8 cellular contexts compared by ENCODE assay signal in the genomic region with DNA sequence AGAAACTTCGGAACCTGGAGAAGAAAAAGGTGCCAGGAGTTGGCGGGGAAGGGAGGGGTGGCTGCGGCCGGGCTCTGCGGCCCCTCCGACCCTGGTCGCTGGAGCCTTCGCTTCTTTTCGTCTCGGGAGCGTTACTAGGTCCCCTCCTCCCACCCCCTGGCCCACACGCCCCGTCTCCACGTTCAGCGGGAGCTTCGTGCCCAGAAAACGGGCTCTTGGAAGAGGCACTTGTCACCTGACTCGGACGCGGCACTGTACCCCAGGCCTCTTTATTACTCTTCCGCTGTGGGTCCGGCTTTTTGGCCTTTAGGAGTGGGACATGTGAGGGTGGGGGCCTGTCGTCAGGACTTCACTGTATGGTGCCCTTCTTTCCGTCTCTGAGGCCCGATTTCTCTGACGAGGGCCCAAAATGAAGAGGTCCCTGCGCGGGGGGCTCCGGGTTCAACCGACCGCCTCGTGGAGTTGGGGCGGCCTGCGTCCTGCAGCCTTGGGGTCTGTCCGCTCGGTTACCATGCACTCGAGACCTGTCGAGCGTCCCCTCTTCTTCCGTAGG. TPM values are rescaled to one million over a fixed set of nuclear protein-coding genes. Genes with fewer than 3 reads are reported as not detected.
DNase-seq lines count a peak whose midpoint lies in the region; ATAC-seq and TF ChIP-seq lines count a peak whose summit lies in the region.

No MANE protein-coding gene starts in this region.

- peaks cover 35 to 37% of the 10 kb centered on the region in 2 donors for H3K4me1 Mint-ChIP-seq in natural killer cell

- H3K36me3 Mint-ChIP-seq in natural killer cell, result no peaks in the 10 kb centered on the region

- 0% methylated on average over 24 to 25 of the region's 40 CpGs for WGBS in thyroid gland, 2 donors

- no peaks in the 10 kb centered on the region for H3K9me3 ChIP-seq in thyroid gland

- TF ChIP-seq CTCF in epithelial cell of esophagus (IDR thresholded peaks at IDR 0.05; ENCODE audit: insufficient read depth, low read depth, low read length, missing control alignments) (no peak), natural killer cell (IDR thresholded peaks at IDR 0.05) (no peak), thyroid gland (IDR thresholded peaks at IDR 0.05) (no peak)

- no peaks in the 10 kb centered on the region for H3K27me3 Mint-ChIP-seq in natural killer cell (ENCODE audit: low read depth in 2 of 2)

- peak overlapping the region; percentile 99 for H3K4me3 Mint-ChIP-seq in natural killer cell

- peak overlapping the region; percentile 67 to 97 (median 94) for H3K27ac ChIP-seq in thyroid gland

- H3K36me3 ChIP-seq in thyroid gland, result no peaks in the 10 kb centered on the region

- TF ChIP-seq POLR2A in thyroid gland (IDR thresholded peaks at IDR 0.05), result no peak

- H3K27me3 ChIP-seq in thyroid gland, result no peaks in the 10 kb centered on the region

- peak; percentile 36 for DNase-seq in COLO668 (lab: John Stamatoyannopoulos, UW; ENCODE audit: unreplicated experiment)
- peak; percentile 19 to 32 for DNase-seq in activated CD4-positive, alpha-beta T cell treated with anti-CD3 and anti-CD28 coated beads, Interleukin-2, amount 50 U/mL, for 24 hours (ENCODE audit: low read depth in 1 of 2, low spot score in 1 of 2)
- peak; percentile 25 for DNase-seq in epithelial cell of esophagus (ENCODE audit: low read depth)
- DNase-seq in natural killer cell, result no peak
- peak; percentile 17 to 29 for DNase-seq in thyroid gland
- DNase-seq in NCI-H510A treated with DMSO at 0.1 percent for 48 hours (lab: John Stamatoyannopoulos, UW), result no peak
- no peak for DNase-seq in SIG-M5 (lab: John Stamatoyannopoulos, UW)

- peak; percentile 0 for ATAC-seq in HG02763 (IDR thresholded peaks at IDR 0.05; ENCODE audit: unreplicated experiment)
- no peak for ATAC-seq in natural killer cell

- peak overlapping the region; percentile 95 to 96 for H3K27ac Mint-ChIP-seq in natural killer cell

- peaks cover 36 to 47% of the 10 kb centered on the region in 2 donors for H3K4me1 ChIP-seq in thyroid gland

- intact Hi-C loops in natural killer cell (cut with micrococcal nuclease), result loop anchor here (2.0 to 10.0 kb wide), 5 partner anchors 35 to 1158 kb away; partner anchors contain the start of genes ABTB2, QSER1 and TCP11L1
- intact Hi-C loops in thyroid gland (cut with DNase I), result loop anchor here (2.0 kb wide), 1 partner anchor 54 kb away; no protein-coding TSS in a partner anchor

- H3K9me3 Mint-ChIP-seq in natural killer cell, result no peaks in the 10 kb centered on the region

- H3K4me3 ChIP-seq in epithelial cell of esophagus (ENCODE audit: low read length) (peak overlapping the region; percentile 84), thyroid gland (replicated peaks in 1 of 3) (peak overlapping the region; percentile 43 to 97 (median 74))

RNA-seq across cellular contexts. Expression of gene CAPRIN1, which starts 1.2 kb away (rescaled TPM):
- total RNA-seq in natural killer cell (100 to 1,000 TPM; 118 to 158 (median 137) TPM), thyroid gland (100 to 1,000 TPM; 164 to 207 (median 180) TPM)

RNA-seq across cellular contexts. Expression of gene NAT10, which starts 52.7 kb away (rescaled TPM):
- total RNA-seq in natural killer cell (10 to 100 TPM; 40.3 to 53.6 (median 42.8) TPM), thyroid gland (10 to 100 TPM; 25.9 to 32.9 (median 31.2) TPM)

Comparison
In these comparisons a context has a peak if more than half of its experiments do, and no peak if none do; other contexts are left out.
1. DNase-seq: peak in COLO668 (single experiment), activated CD4-positive, alpha-beta T cell treated with anti-CD3 and anti-CD28 coated beads, Interleukin-2, amount 50 U/mL, for 24 hours (2 of 2), epithelial cell of esophagus (single experiment) and thyroid gland (2 of 2); none in natural killer cell (single experiment), NCI-H510A treated with DMSO at 0.1 percent for 48 hours (single experiment) and SIG-M5 (single experiment).